Comparison of ENCODE assay signal across 11 cellular contexts in the genomic region with DNA sequence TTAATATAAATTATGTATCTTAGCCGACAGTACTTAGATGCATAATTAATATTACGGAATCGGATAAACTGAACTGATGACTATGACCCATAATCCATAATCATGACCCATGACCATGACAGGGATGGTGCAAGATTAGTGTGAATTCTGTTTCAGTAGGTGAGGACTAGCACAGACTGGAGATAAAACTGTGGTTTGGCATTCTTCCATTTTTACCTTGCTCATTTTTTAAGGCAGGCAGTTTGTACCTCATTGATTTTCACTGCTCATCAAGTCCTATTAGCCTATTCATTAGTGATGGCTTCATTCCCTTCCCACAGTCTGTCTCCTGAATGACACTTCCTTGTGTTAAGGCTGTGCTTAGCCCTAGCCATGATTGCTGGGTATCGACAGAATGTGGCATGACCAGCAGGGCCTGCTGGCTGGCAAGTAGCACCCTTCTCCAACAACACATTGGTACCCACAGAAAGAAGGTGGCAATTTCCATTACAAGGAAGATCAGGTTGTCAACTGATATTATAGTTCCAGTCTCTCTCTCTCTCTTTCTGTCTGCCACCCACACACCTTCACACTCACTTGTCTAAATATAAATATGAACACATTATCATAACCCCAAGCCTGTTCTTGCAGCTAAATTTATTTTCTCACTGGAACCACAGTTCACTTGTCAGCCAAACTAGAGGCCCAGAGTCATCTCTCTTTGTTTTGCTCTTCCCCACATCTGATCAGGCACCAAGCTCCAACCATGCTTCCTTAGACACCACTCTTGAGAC.
DNase-seq lines count a peak whose midpoint lies in the region; ATAC-seq and TF ChIP-seq lines count a peak whose summit lies in the region.
"Had no signal": no experiment of that assay in that cellular context is flagged by ENCODE, and none has a peak within 500 bp of the region (broad histone marks: within the 10 kb centered on the region; RNA-seq: fewer than 3 reads in every experiment).

No MANE protein-coding gene starts in this region.

- CTCF ChIA-PET in WTC11 (lab: Charles Lee): no interaction called here

- peak overlapping the region; percentile 2 for H3K27ac Mint-ChIP-seq in WTC11
- H3K27ac Mint-ChIP-seq: activated naive CD4-positive, alpha-beta T cell treated with anti-CD3 and anti-CD28 coated beads for 36 hours had no signal

- peaks cover 20% of the 10 kb centered on the region for H3K9me3 Mint-ChIP-seq in WTC11
- H3K9me3 Mint-ChIP-seq: activated naive CD4-positive, alpha-beta T cell treated with anti-CD3 and anti-CD28 coated beads for 36 hours had no signal

- H3K4me3 ChIP-seq in foreskin fibroblast (ENCODE audit: low read depth in 1 of 2, low read length in 2 of 2): no peak overlapping the region
- H3K4me3 ChIP-seq: coronary artery, prostate gland, thyroid gland had no signal

- DNase-seq in WTC11 (ENCODE audit: low spot score) (no peak), retina (peak; percentile 16), hepatic stellate cell (ENCODE audit: low spot score) (no peak), foreskin fibroblast (no peak)
- DNase-seq: activated naive CD4-positive, alpha-beta T cell treated with anti-CD3 and anti-CD28 coated beads for 36 hours; thyroid gland had no signal

- no peak overlapping the region for H3K4me3 Mint-ChIP-seq in WTC11
- H3K4me3 Mint-ChIP-seq: activated naive CD4-positive, alpha-beta T cell treated with anti-CD3 and anti-CD28 coated beads for 36 hours had no signal

- POLR2A ChIA-PET in WTC11 (lab: Charles Lee): no interaction called here

- ATAC-seq in GM18868 (IDR thresholded peaks at IDR 0.05; ENCODE audit: unreplicated experiment): peak; percentile 55
- ATAC-seq in GM21723 (IDR thresholded peaks at IDR 0.05; ENCODE audit: unreplicated experiment): peak; percentile 70
- no peak for ATAC-seq in WTC11
- ATAC-seq in HG02840 (IDR thresholded peaks at IDR 0.05; ENCODE audit: low FRiP score, unreplicated experiment): no peak

- no peaks in the 10 kb centered on the region for H3K27me3 Mint-ChIP-seq in WTC11 (ENCODE audit: low read depth)

- no peak for TF ChIP-seq CTCF in WTC11 (IDR thresholded peaks at IDR 0.05)
- no peak for TF ChIP-seq CTCF in foreskin fibroblast (IDR thresholded peaks at IDR 0.05; ENCODE audit: low read depth, low read length)

- H3K36me3 Mint-ChIP-seq in WTC11: peaks cover 18% of the 10 kb centered on the region

- H3K4me1 Mint-ChIP-seq in WTC11: peaks cover 51% of the 10 kb centered on the region

TF ChIP-seq in WTC11, 78 proteins besides CTCF, POLR2A, EP300 and RAD21:
- TF ChIP-seq NFATC4 (CRISPR knock-in tag; IDR thresholded peaks at IDR 0.05) (no peak), ZNF232 (CRISPR knock-in tag; IDR thresholded peaks at IDR 0.05) (no peak), ELF4 (CRISPR knock-in tag; IDR thresholded peaks at IDR 0.05; ENCODE audit: low read depth) (no peak), IRF2 (CRISPR knock-in tag; IDR thresholded peaks at IDR 0.05; ENCODE audit: borderline replicate concordance, low read depth) (no peak), GRHL2 (CRISPR knock-in tag; IDR thresholded peaks at IDR 0.05; ENCODE audit: insufficient replicate concordance, severe bottlenecking) (no peak), SMAD3 (CRISPR knock-in tag; IDR thresholded peaks at IDR 0.05; ENCODE audit: borderline replicate concordance) (no peak), ZNF532 (CRISPR knock-in tag; IDR thresholded peaks at IDR 0.05; ENCODE audit: borderline replicate concordance) (no peak), GTF2I (CRISPR knock-in tag; conservative IDR thresholded peaks at IDR 0.05) (no peak), KAT7 (CRISPR knock-in tag; IDR thresholded peaks at IDR 0.05; ENCODE audit: borderline replicate concordance) (no peak), RORB (CRISPR knock-in tag; IDR thresholded peaks at IDR 0.05) (no peak), MXD4 (CRISPR knock-in tag; IDR thresholded peaks at IDR 0.05; ENCODE audit: borderline replicate concordance) (no peak), TP53 (CRISPR knock-in tag; IDR thresholded peaks at IDR 0.05) (no peak), CREM (CRISPR knock-in tag; IDR thresholded peaks at IDR 0.05) (no peak)
- TF ChIP-seq, protein P1, sequence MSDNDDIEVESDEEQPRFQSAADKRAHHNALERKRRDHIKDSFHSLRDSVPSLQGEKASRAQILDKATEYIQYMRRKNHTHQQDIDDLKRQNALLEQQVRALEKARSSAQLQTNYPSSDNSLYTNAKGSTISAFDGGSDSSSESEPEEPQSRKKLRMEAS (CRISPR knock-in tag; IDR thresholded peaks at IDR 0.05): no peak
- TF ChIP-seq, protein P2, sequence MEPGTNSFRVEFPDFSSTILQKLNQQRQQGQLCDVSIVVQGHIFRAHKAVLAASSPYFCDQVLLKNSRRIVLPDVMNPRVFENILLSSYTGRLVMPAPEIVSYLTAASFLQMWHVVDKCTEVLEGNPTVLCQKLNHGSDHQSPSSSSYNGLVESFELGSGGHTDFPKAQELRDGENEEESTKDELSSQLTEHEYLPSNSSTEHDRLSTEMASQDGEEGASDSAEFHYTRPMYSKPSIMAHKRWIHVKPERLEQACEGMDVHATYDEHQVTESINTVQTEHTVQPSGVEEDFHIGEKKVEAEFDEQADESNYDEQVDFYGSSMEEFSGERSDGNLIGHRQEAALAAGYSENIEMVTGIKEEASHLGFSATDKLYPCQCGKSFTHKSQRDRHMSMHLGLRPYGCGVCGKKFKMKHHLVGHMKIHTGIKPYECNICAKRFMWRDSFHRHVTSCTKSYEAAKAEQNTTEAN (CRISPR knock-in tag; IDR thresholded peaks at IDR 0.05): no peak
- TF ChIP-seq, protein P3, sequence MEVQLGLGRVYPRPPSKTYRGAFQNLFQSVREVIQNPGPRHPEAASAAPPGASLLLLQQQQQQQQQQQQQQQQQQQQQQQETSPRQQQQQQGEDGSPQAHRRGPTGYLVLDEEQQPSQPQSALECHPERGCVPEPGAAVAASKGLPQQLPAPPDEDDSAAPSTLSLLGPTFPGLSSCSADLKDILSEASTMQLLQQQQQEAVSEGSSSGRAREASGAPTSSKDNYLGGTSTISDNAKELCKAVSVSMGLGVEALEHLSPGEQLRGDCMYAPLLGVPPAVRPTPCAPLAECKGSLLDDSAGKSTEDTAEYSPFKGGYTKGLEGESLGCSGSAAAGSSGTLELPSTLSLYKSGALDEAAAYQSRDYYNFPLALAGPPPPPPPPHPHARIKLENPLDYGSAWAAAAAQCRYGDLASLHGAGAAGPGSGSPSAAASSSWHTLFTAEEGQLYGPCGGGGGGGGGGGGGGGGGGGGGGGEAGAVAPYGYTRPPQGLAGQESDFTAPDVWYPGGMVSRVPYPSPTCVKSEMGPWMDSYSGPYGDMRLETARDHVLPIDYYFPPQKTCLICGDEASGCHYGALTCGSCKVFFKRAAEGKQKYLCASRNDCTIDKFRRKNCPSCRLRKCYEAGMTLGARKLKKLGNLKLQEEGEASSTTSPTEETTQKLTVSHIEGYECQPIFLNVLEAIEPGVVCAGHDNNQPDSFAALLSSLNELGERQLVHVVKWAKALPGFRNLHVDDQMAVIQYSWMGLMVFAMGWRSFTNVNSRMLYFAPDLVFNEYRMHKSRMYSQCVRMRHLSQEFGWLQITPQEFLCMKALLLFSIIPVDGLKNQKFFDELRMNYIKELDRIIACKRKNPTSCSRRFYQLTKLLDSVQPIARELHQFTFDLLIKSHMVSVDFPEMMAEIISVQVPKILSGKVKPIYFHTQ (CRISPR knock-in tag; IDR thresholded peaks at IDR 0.05): no peak

Comparison
In these comparisons a context has a peak if more than half of its experiments do, and no peak if none do; other contexts are left out.
1. ATAC-seq: peak in GM18868 (single experiment) and GM21723 (single experiment); none in WTC11 (single experiment) and HG02840 (single experiment).